Comparison of ENCODE assay signal across 28 cellular contexts in the genomic region with DNA sequence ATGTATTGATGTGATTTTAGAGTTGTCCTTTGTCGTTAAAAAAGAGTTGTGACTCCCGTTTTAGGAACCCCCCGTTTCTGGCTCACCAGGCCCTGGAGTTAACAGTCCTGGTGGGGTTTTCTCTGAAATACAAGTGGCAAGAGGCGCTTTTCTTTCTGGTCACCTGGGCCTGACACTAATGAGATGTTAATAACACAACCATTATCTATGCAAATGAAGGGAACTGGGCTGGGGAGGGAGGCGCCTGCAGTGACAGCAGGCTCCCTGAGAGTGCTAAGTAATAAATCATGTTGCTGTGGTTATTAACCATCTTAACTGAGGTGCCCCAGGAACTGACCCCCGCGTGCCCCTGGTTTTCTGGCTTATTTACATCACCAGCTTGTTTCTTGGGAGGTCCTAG.
"Had no signal": no experiment of that assay in that cellular context is flagged by ENCODE, and none has a peak within 500 bp of the region (broad histone marks: within the 10 kb centered on the region; RNA-seq: fewer than 3 reads in every experiment).

No MANE protein-coding gene starts in this region.

- H3K27ac Mint-ChIP-seq: activated CD4-positive, alpha-beta T cell treated with anti-CD3 and anti-CD28 coated beads, Interleukin-2, amount 10 ng/mL, durations not matched to agents 24 days and 14 days; activated CD8-positive, alpha-beta T cell treated with anti-CD3 and anti-CD28 coated beads for 36 hours; activated naive CD8-positive, alpha-beta T cell treated with anti-CD3 and anti-CD28 coated beads for 36 hours; activated T-cell treated with anti-CD3 and anti-CD28 coated beads, Interleukin-2, amount 50 U/mL, for 72 hours; activated T-helper 17 cell treated with anti-CD3 and anti-CD28 coated beads, Interleukin-2, amount 50 U/mL, for 72 hours had no signal

- ATAC-seq: activated CD8-positive, alpha-beta T cell treated with anti-CD3 and anti-CD28 coated beads for 36 hours; activated T-cell treated with anti-CD3 and anti-CD28 coated beads, Interleukin-2, amount 50 U/mL, for 72 hours; activated T-helper 17 cell treated with anti-CD3 and anti-CD28 coated beads, Interleukin-2, amount 50 U/mL, for 72 hours had no signal

- H3K4me1 Mint-ChIP-seq: activated CD4-positive, alpha-beta T cell treated with anti-CD3 and anti-CD28 coated beads, Interleukin-2, amount 10 ng/mL, durations not matched to agents 24 days and 14 days; activated naive CD8-positive, alpha-beta T cell treated with anti-CD3 and anti-CD28 coated beads for 36 hours; activated T-helper 17 cell treated with anti-CD3 and anti-CD28 coated beads, Interleukin-2, amount 50 U/mL, for 72 hours had no signal

- H3K36me3 ChIP-seq: brain microvascular endothelial cell, MG63 had no signal

- H3K9me3 Mint-ChIP-seq: activated CD4-positive, alpha-beta T cell treated with anti-CD3 and anti-CD28 coated beads, Interleukin-2, amount 10 ng/mL, durations not matched to agents 24 days and 14 days; activated CD8-positive, alpha-beta T cell treated with anti-CD3 and anti-CD28 coated beads for 36 hours; activated naive CD8-positive, alpha-beta T cell treated with anti-CD3 and anti-CD28 coated beads for 36 hours; activated T-cell treated with anti-CD3 and anti-CD28 coated beads, Interleukin-2, amount 50 U/mL, for 72 hours had no signal

- DNase-seq: activated CD4-positive, alpha-beta T cell treated with anti-CD3 and anti-CD28 coated beads, Interleukin-2, amount 10 ng/mL, durations not matched to agents 24 days and 14 days; activated CD4-positive, alpha-beta T cell treated with anti-CD3 and anti-CD28 coated beads, Interleukin-2, amount 50 U/mL, for 4 hours; activated CD4-positive, CD25-positive, alpha-beta regulatory T cell; activated CD8-positive, alpha-beta T cell treated with anti-CD3 and anti-CD28 coated beads for 36 hours; activated effector memory CD4-positive, alpha-beta T cell treated with anti-CD3 and anti-CD28 coated beads, Interleukin-2, amount 50 U/mL, for 16 hours; activated naive CD4-positive, alpha-beta T cell; activated naive CD4-positive, alpha-beta T cell treated with anti-CD3 and anti-CD28 coated beads, Interleukin-2, amount 50 U/mL, for 16 hours; activated naive CD8-positive, alpha-beta T cell treated with anti-CD3 and anti-CD28 coated beads for 36 hours; activated T-cell treated with anti-CD3 and anti-CD28 coated beads, Interleukin-2, amount 50 U/mL, for 1 hour; activated T-cell treated with anti-CD3 and anti-CD28 coated beads, Interleukin-2, amount 50 U/mL, for 72 hours; amniotic stem cell; aorta; brain microvascular endothelial cell; central memory CD4-positive, alpha-beta T cell; Karpas-422; MG63; NCI-H1092; NCI-H1436 treated with DMSO at 0.1 percent for 48 hours; NCI-H1694 treated with DMSO at 0.1 percent for 48 hours; NCI-H2029; NCI-H510A; Right ventricle myocardium superior; SW 1271; T-helper 1 cell; T-helper 2 cell; T-helper 9 cell had no signal

- H3K27me3 Mint-ChIP-seq: activated CD4-positive, alpha-beta T cell treated with anti-CD3 and anti-CD28 coated beads, Interleukin-2, amount 10 ng/mL, durations not matched to agents 24 days and 14 days; activated CD8-positive, alpha-beta T cell treated with anti-CD3 and anti-CD28 coated beads for 36 hours; activated naive CD8-positive, alpha-beta T cell treated with anti-CD3 and anti-CD28 coated beads for 36 hours; activated T-helper 17 cell treated with anti-CD3 and anti-CD28 coated beads, Interleukin-2, amount 50 U/mL, for 72 hours had no signal

- H3K4me3 ChIP-seq: MG63 had no signal

- H3K27me3 ChIP-seq: brain microvascular endothelial cell, MG63 had no signal

- H3K36me3 Mint-ChIP-seq: activated naive CD8-positive, alpha-beta T cell treated with anti-CD3 and anti-CD28 coated beads for 36 hours had no signal

- H3K27ac ChIP-seq: brain microvascular endothelial cell, VCaP had no signal

- H3K4me3 Mint-ChIP-seq: activated CD4-positive, alpha-beta T cell treated with anti-CD3 and anti-CD28 coated beads, Interleukin-2, amount 10 ng/mL, durations not matched to agents 24 days and 14 days; activated CD8-positive, alpha-beta T cell treated with anti-CD3 and anti-CD28 coated beads for 36 hours; activated naive CD8-positive, alpha-beta T cell treated with anti-CD3 and anti-CD28 coated beads for 36 hours; activated T-cell treated with anti-CD3 and anti-CD28 coated beads, Interleukin-2, amount 50 U/mL, for 72 hours; activated T-helper 17 cell treated with anti-CD3 and anti-CD28 coated beads, Interleukin-2, amount 50 U/mL, for 72 hours had no signal
